Comparison of ENCODE assay signal across 10 cellular contexts in the genomic region with DNA sequence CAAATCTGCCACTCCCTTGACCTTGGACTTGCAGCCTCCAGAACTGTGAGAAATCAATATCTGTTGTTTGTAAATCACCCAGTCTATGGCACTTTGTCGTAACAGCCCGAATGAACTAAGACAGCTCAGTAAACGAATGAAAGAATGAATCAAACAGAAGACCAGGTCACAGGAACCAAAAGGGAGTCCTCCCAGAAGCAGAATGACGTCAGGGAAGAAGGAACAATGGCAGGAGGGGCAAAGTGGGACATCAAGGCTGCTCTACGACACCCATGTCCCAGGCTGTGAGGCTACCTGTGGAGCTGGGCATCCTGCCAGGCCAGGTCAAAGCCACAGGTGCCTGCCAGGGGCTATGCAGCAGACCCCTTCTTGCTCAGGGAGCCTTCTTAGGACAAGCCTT.
"Had no signal": no experiment of that assay in that cellular context is flagged by ENCODE, and none has a peak within 500 bp of the region (broad histone marks: within the 10 kb centered on the region; RNA-seq: fewer than 3 reads in every experiment).

No MANE protein-coding gene starts in this region.

- ATAC-seq: K562 had no signal

- H3K27ac ChIP-seq: GM23248, HL-60 had no signal

- DNase-seq: GM23248, GOT3, H9, HCEC 1CT, HFFc6, IMR-90, KG1 had no signal

- H3K9ac ChIP-seq: GM23248 had no signal

- FAIRE-seq: H54, K562 had no signal

- H3K4me3 ChIP-seq: GM23248, K562 had no signal

- H2AFZ ChIP-seq: GM23248 had no signal
